1 cellular context compared by ENCODE assay signal in the genomic region with DNA sequence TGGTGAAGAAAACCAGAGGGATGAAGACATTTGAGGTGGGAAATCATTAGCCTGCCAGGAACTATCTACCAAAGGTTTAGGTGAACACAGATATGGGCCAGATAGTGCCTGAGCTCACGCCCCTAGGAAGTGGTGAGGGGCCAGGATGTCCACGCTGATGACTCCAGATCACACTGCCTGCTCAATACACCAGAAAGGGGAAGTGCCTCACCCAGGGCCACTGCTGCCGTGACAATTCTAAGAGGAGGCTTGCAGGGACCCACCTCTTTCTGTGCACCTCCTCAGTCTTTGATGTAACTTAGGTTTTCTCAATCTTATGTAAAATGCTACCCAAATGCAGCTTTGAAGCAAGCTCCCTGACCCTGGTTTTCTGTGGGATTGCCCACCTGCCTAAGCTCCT.
TF ChIP-seq lines count a peak whose summit lies in the region.

No MANE protein-coding gene starts in this region.

TF ChIP-seq in SK-N-SH treated with all-trans-retinoic acid at 6 μM for 48 hours, 23 proteins besides CTCF, POLR2A, EP300 and RAD21 (continued from another document):
- TF ChIP-seq TSHZ2 (CRISPR knock-in tag; IDR thresholded peaks at IDR 0.05) (no peak), ZFP30 (CRISPR knock-in tag; IDR thresholded peaks at IDR 0.05) (no peak), ZNF70 (CRISPR knock-in tag; IDR thresholded peaks at IDR 0.05) (no peak), RARB (CRISPR knock-in tag; IDR thresholded peaks at IDR 0.05) (no peak), ARNTL (CRISPR knock-in tag; IDR thresholded peaks at IDR 0.05; ENCODE audit: borderline replicate concordance, low read depth) (no peak), ISL1 (CRISPR knock-in tag; IDR thresholded peaks at IDR 0.05) (no peak)
- TF ChIP-seq, protein P1, sequence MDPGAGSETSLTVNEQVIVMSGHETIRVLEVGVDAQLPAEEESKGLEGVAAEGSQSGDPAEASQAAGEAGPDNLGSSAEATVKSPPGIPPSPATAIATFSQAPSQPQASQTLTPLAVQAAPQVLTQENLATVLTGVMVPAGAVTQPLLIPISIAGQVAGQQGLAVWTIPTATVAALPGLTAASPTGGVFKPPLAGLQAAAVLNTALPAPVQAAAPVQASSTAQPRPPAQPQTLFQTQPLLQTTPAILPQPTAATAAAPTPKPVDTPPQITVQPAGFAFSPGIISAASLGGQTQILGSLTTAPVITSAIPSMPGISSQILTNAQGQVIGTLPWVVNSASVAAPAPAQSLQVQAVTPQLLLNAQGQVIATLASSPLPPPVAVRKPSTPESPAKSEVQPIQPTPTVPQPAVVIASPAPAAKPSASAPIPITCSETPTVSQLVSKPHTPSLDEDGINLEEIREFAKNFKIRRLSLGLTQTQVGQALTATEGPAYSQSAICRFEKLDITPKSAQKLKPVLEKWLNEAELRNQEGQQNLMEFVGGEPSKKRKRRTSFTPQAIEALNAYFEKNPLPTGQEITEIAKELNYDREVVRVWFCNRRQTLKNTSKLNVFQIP (CRISPR knock-in tag; IDR thresholded peaks at IDR 0.05; ENCODE audit: borderline replicate concordance, low read depth): no peak
